Comparison of ENCODE assay signal across 8 cellular contexts in genomic region chr20:46402236-46402886, GRCh38. TPM values are rescaled to one million over a fixed set of nuclear protein-coding genes. Genes with fewer than 3 reads are reported as not detected.
A peak's percentile ranks its signal among the peaks of the same experiment; 100 is the strongest.
DNase-seq lines count a peak whose midpoint lies in the region; ATAC-seq and TF ChIP-seq lines count a peak whose summit lies in the region.

No MANE protein-coding gene starts in this region.

- no peaks in the 10 kb centered on the region for H3K27me3 ChIP-seq in MM.1S (replicated peaks; ENCODE audit: insufficient read depth, low read length)
- H3K27me3 ChIP-seq in dorsolateral prefrontal cortex, result no peaks in the 10 kb centered on the region

- peaks cover 2% of the 10 kb centered on the region for H3K27me3 Mint-ChIP-seq in neural crest cell (ENCODE audit: low read depth)

- H4K20me1 ChIP-seq in MM.1S (ENCODE audit: insufficient read depth, low read length), result no peaks in the 10 kb centered on the region

- peak overlapping the region; percentile 36; the same call in 1 of the 2 replicates for H3K4me2 ChIP-seq in MM.1S (ENCODE audit: low read depth, low read length)

- H3K4me1 Mint-ChIP-seq in neural crest cell, result peaks cover 45% of the 10 kb centered on the region

- no peak for ATAC-seq in GM19455 (IDR thresholded peaks at IDR 0.05; ENCODE audit: unreplicated experiment)

- H3K9me3 ChIP-seq in MM.1S (replicated peaks; ENCODE audit: insufficient read depth, low read length), result no peaks in the 10 kb centered on the region

- intact Hi-C loops in dorsolateral prefrontal cortex (cut with DNase I), result no loop called here

- H3K4me3 ChIP-seq in MM.1S (ENCODE audit: low read length), result no peak overlapping the region
- H3K4me3 ChIP-seq in dorsolateral prefrontal cortex, result peak overlapping the region in 12 of 59 donors; percentile 1 to 35 (median 12)

- no peaks in the 10 kb centered on the region for H3K36me3 ChIP-seq in MM.1S (replicated peaks; ENCODE audit: insufficient read depth, low read length)

- no peaks in the 10 kb centered on the region for H3K9me2 ChIP-seq in MM.1S (replicated peaks; ENCODE audit: insufficient read depth, low read length)

- no peak overlapping the region for H3K9ac ChIP-seq in MM.1S (ENCODE audit: low read length)

- H3K36me3 Mint-ChIP-seq in neural crest cell (ENCODE audit: low read depth), result no peaks in the 10 kb centered on the region

- peak overlapping the region; percentile 52; the same call in 1 of the 2 replicates for H3K27ac ChIP-seq in MM.1S (ENCODE audit: low read length)
- H3K27ac ChIP-seq in dorsolateral prefrontal cortex, result peak overlapping the region; percentile 42 to 98 (median 90)

- H3K4me1 ChIP-seq in MM.1S (ENCODE audit: low read length), result peaks cover 56% of the 10 kb centered on the region

- H3K27ac Mint-ChIP-seq in neural crest cell (ENCODE audit: unreplicated experiment), result peak overlapping the region; percentile 69

- H3K4me3 Mint-ChIP-seq in neural crest cell, result no peak overlapping the region

- no peak overlapping the region for H2AFZ ChIP-seq in MM.1S (ENCODE audit: low read length)

- H3K79me2 ChIP-seq in MM.1S (ENCODE audit: low read length), result peaks cover 61% of the 10 kb centered on the region

- H3F3A ChIP-seq in MM.1S (ENCODE audit: insufficient read depth, low read length), result peaks cover 43% of the 10 kb centered on the region

- TF ChIP-seq CTCF in MM.1S (IDR thresholded peaks at IDR 0.05; ENCODE audit: low read length) (no peak), dorsolateral prefrontal cortex (IDR thresholded peaks at IDR 0.05 in 54 of 56, conservative IDR thresholded peaks at IDR 0.05 in 2 of 56; ENCODE audit: low read depth in 1 of 56, partially characterized antibody in 56 of 56) (no peak), neural crest cell (conservative IDR thresholded peaks at IDR 0.05) (no peak)

- no peaks in the 10 kb centered on the region for H3K9me3 Mint-ChIP-seq in neural crest cell

- DNase-seq in AG08396 (ENCODE audit: low spot score) (peak; percentile 29), MM.1S (no peak), dorsolateral prefrontal cortex (peak in 3 of 10 donors; percentile 43 to 52 (median 52)), neural crest cell (ENCODE audit: low read depth, low spot score) (no peak), GDM1 (lab: John Stamatoyannopoulos, UW) (no peak), NCI-H1105 treated with DMSO at 0.1 percent for 48 hours (lab: John Stamatoyannopoulos, UW) (no peak), SKM-1 (lab: John Stamatoyannopoulos, UW; ENCODE audit: unreplicated experiment) (no peak)

RNA-seq across cellular contexts. Expression of gene ELMO2, which starts 4.1 kb away (rescaled TPM):
- 100 to 1,000 TPM in 49 of 120 experiments, 10 to 100 TPM in 71; 74.1 to 143 (median 97.3) TPM for total RNA-seq in dorsolateral prefrontal cortex
- total RNA-seq in neural crest cell, result 62.4 and 70.1 TPM in 2 replicates
